In genomic region chr15:73752817-73753214, GRCh38 we compare ENCODE assay signal across 9 cellular contexts. TPM values are rescaled to one million over a fixed set of nuclear protein-coding genes. Genes with fewer than 3 reads are reported as not detected.
A peak's percentile ranks its signal among the peaks of the same experiment; 100 is the strongest.
DNase-seq lines count a peak whose midpoint lies in the region; ATAC-seq and TF ChIP-seq lines count a peak whose summit lies in the region.
"Had no signal": no experiment of that assay in that cellular context is flagged by ENCODE, and none has a peak within 500 bp of the region (broad histone marks: within the 10 kb centered on the region; RNA-seq: fewer than 3 reads in every experiment).

No MANE protein-coding gene starts in this region.

- H3K4me3 ChIP-seq in HAP-1 (peak overlapping the region; percentile 60), iPS-18a (ENCODE audit: low read length) (peak overlapping the region; percentile 68), spleen (peak overlapping the region in 7 of 8 donors; percentile 15 to 63 (median 33))

- ATAC-seq in HG03159 (IDR thresholded peaks at IDR 0.05; ENCODE audit: unreplicated experiment) = no peak

- H3K27ac ChIP-seq in iPS-18a (ENCODE audit: low read length) = no peak overlapping the region
- H3K27ac ChIP-seq in spleen = no peak overlapping the region

- DNase-seq in HAP-1 (ENCODE audit: low spot score in 2 of 2) (peak; percentile 24 to 73), astrocyte of the hippocampus (ENCODE audit: low read depth, low spot score) (peak; percentile 60), spleen (peak; percentile 37), RPMI8226 (no peak), superior temporal gyrus (ENCODE audit: extremely low spot score) (no peak), foreskin melanocyte (no peak)
- DNase-seq: stimulated activated naive B cell treated with anti-CD40 and anti-IgM and Interleukin-4, amounts not matched to agents 10 μg/mL and 1 μg/mL and 100 μg/mL, for 72 hours had no signal

- TF ChIP-seq POLR2A in spleen (IDR thresholded peaks at IDR 0.05) = no peak

- H3K27me3 ChIP-seq in HAP-1 (ENCODE audit: low read depth) = 0 out of 2 replicates have a peak, but pooled peaks cover 1% of the 10 kb centered on the region
- H3K27me3 ChIP-seq in iPS-18a (ENCODE audit: control insufficient read depth, insufficient read depth, low read length) = peaks cover 10% of the 10 kb centered on the region
- peaks cover 0 to 96% (median 26%) of the 10 kb centered on the region in 7 donors for H3K27me3 ChIP-seq in spleen (replicated peaks in 1 of 7)

- WGBS in spleen, 5 donors = 0 to 3% (median 1%) methylated on average over 2 to 58 of the region's 58 CpGs

- H3K4me1 ChIP-seq in HAP-1 (peaks cover 5% of the 10 kb centered on the region; the same call in 1 of the 2 replicates), iPS-18a (ENCODE audit: control insufficient read depth, low read depth, low read length) (peaks cover 26% of the 10 kb centered on the region), spleen (peaks cover 4 to 23% (median 14%) of the 10 kb centered on the region in 6 donors)

- TF ChIP-seq CTCF in spleen (IDR thresholded peaks at IDR 0.05 in 8 of 11, conservative IDR thresholded peaks at IDR 0.05 in 3 of 11) = no peak

- no peak overlapping the region for H3K9ac ChIP-seq in iPS-18a (ENCODE audit: low read length)

- in situ Hi-C loops in HAP-1 (cut with MboI; ENCODE audit: low sequenced_read_pairs) = no loop called here

- H3K9me3 ChIP-seq in HAP-1 = no peaks in the 10 kb centered on the region
- H3K9me3 ChIP-seq in iPS-18a (ENCODE audit: control insufficient read depth, low read depth, low read length) = no peaks in the 10 kb centered on the region
- H3K9me3 ChIP-seq in spleen = no peaks in the 10 kb centered on the region

- H3K36me3 ChIP-seq in HAP-1 (replicated peaks) (no peaks in the 10 kb centered on the region), iPS-18a (ENCODE audit: control insufficient read depth, low read depth, low read length) (no peaks in the 10 kb centered on the region), spleen (no peaks in the 10 kb centered on the region)

- intact Hi-C loops in spleen (cut with DNase I; ENCODE audit: low total_unique reads) = no loop called here

RNA-seq across cellular contexts. Expression of gene INSYN1, which starts 0.3 kb away (rescaled TPM):
- total RNA-seq in spleen = 1 to 10 TPM in 3 of 7 donors, under 1 TPM in 3, not detected in 1; 0.51 to 2.8 (median 0.88) TPM
- polyA plus RNA-seq in spleen = 1 to 10 TPM in 1 of 3 donors, under 1 TPM in 2; 0.11 to 1.2 (median 0.35) TPM

Comparison
In these comparisons a context has a peak if more than half of its experiments do, and no peak if none do; other contexts are left out.
1. DNase-seq: peak in HAP-1 (2 of 2), astrocyte of the hippocampus (single experiment) and spleen (single experiment); none in RPMI8226 (single experiment), superior temporal gyrus (single experiment) and foreskin melanocyte (single experiment).
2. Peak in every context shown above with its lines, with median percentiles within 50 percentile points of each other: H3K4me3 ChIP-seq.